22 cellular contexts compared by ENCODE assay signal in the genomic region with DNA sequence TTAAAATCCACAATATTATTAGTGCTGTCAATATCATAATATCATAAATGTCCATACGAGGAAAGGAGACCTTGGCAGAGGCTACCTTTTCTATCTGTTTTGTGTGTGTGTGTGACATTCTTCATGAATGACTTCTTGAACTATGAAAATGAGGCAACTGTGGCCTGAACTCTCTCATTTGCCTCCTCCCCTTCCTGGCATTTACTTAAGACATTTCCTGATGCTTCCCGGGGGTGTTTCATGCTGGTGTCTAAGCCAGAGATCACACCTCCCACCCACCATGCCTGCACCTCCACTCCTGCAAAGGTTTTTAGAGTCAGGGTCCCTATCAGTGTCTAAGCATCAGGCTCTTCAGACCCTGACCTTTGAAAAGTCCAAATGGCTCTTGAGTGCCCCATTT.
"Had no signal": no experiment of that assay in that cellular context is flagged by ENCODE, and none has a peak within 500 bp of the region (broad histone marks: within the 10 kb centered on the region; RNA-seq: fewer than 3 reads in every experiment).

No MANE protein-coding gene starts in this region.

- H3K4me3 Mint-ChIP-seq: activated CD4-positive, alpha-beta T cell treated with anti-CD3 and anti-CD28 coated beads for 36 hours; activated naive CD4-positive, alpha-beta T cell treated with anti-CD3 and anti-CD28 coated beads, Interleukin-2, amount 50 U/mL, for 24 hours; stimulated activated effector memory CD8-positive, alpha-beta T cell treated with anti-CD3 and anti-CD28 coated beads, Interleukin-12 subunit alpha, Interleukin-12 subunit beta, amount 100 ng/mL, for 72 hours; WTC11 had no signal

- DNase-seq: activated CD4-positive, alpha-beta T cell treated with anti-CD3 and anti-CD28 coated beads for 36 hours; activated CD4-positive, alpha-beta T cell treated with anti-CD3 and anti-CD28 coated beads, Interleukin-2, amount 50 U/mL, for 48 hours; activated gamma-delta T cell; amygdala; dermis blood vessel endothelial cell; effector memory CD4-positive, alpha-beta T cell; esophagus squamous epithelium; foreskin melanocyte; glutamatergic neuron; kidney; left lung; occipital lobe; right cardiac atrium; small intestine; stimulated activated CD4-positive, alpha-beta T cell treated with anti-CD3 and anti-CD28 coated beads, Interleukin-4, amount 100 ng/mL, for 24 hours; stomach; trophoblast cell had no signal

- ATAC-seq: activated CD4-positive, alpha-beta T cell treated with anti-CD3 and anti-CD28 coated beads for 36 hours; left lung; right cardiac atrium; stimulated activated effector memory CD8-positive, alpha-beta T cell treated with anti-CD3 and anti-CD28 coated beads, Interleukin-12 subunit alpha, Interleukin-12 subunit beta, amount 100 ng/mL, for 72 hours; WTC11 had no signal

- H3K27ac ChIP-seq: esophagus squamous epithelium, left lung, prostate gland, stomach, vagina had no signal

- H3K27me3 ChIP-seq: esophagus squamous epithelium, left lung, stomach, vagina had no signal

- H3K4me3 ChIP-seq: esophagus squamous epithelium, left lung, prostate gland, stomach, vagina had no signal

- H3K36me3 Mint-ChIP-seq: activated naive CD4-positive, alpha-beta T cell treated with anti-CD3 and anti-CD28 coated beads, Interleukin-2, amount 50 U/mL, for 24 hours; stimulated activated effector memory CD8-positive, alpha-beta T cell treated with anti-CD3 and anti-CD28 coated beads, Interleukin-12 subunit alpha, Interleukin-12 subunit beta, amount 100 ng/mL, for 72 hours; WTC11 had no signal

- H3K9me3 Mint-ChIP-seq: activated naive CD4-positive, alpha-beta T cell treated with anti-CD3 and anti-CD28 coated beads, Interleukin-2, amount 50 U/mL, for 24 hours; stimulated activated effector memory CD8-positive, alpha-beta T cell treated with anti-CD3 and anti-CD28 coated beads, Interleukin-12 subunit alpha, Interleukin-12 subunit beta, amount 100 ng/mL, for 72 hours; WTC11 had no signal

- H3K27ac Mint-ChIP-seq: activated CD4-positive, alpha-beta T cell treated with anti-CD3 and anti-CD28 coated beads for 36 hours; activated naive CD4-positive, alpha-beta T cell treated with anti-CD3 and anti-CD28 coated beads, Interleukin-2, amount 50 U/mL, for 24 hours; stimulated activated effector memory CD8-positive, alpha-beta T cell treated with anti-CD3 and anti-CD28 coated beads, Interleukin-12 subunit alpha, Interleukin-12 subunit beta, amount 100 ng/mL, for 72 hours; WTC11 had no signal

- H3K4me1 ChIP-seq: esophagus squamous epithelium, left lung, prostate gland, vagina had no signal

- H3K36me3 ChIP-seq: esophagus squamous epithelium, left lung, prostate gland, stomach, vagina had no signal

- H3K9me3 ChIP-seq: esophagus squamous epithelium, left lung, prostate gland, stomach, vagina had no signal

- H3K4me1 Mint-ChIP-seq: activated naive CD4-positive, alpha-beta T cell treated with anti-CD3 and anti-CD28 coated beads, Interleukin-2, amount 50 U/mL, for 24 hours; stimulated activated effector memory CD8-positive, alpha-beta T cell treated with anti-CD3 and anti-CD28 coated beads, Interleukin-12 subunit alpha, Interleukin-12 subunit beta, amount 100 ng/mL, for 72 hours; WTC11 had no signal
